Comparison of ENCODE assay signal across 9 cellular contexts in genomic region chr22:20777420-20778177, GRCh38. TPM values are rescaled to one million over a fixed set of nuclear protein-coding genes. Genes with fewer than 3 reads are reported as not detected.
A peak's percentile ranks its signal among the peaks of the same experiment; 100 is the strongest.
DNase-seq lines count a peak whose midpoint lies in the region; ATAC-seq, FAIRE-seq and TF ChIP-seq lines count a peak whose summit lies in the region.
"Had no signal": no experiment of that assay in that cellular context is flagged by ENCODE, and none has a peak within 500 bp of the region (broad histone marks: within the 10 kb centered on the region; RNA-seq: fewer than 3 reads in every experiment).

No MANE protein-coding gene starts in this region.

- TF ChIP-seq CTCF in foreskin fibroblast (IDR thresholded peaks at IDR 0.05; ENCODE audit: low read depth, low read length): no peak

- FAIRE-seq in urothelium cell line (lab: Jason Lieb, UNC): no peak

- peak; percentile 14 for DNase-seq in NCI-H2227 treated with DMSO at 0.1 percent for 48 hours (lab: John Stamatoyannopoulos, UW)
- DNase-seq in NCI-H2227 (lab: John Stamatoyannopoulos, UW; ENCODE audit: unreplicated experiment): no peak
- peak; percentile 13 for DNase-seq in RPMI7951 (ENCODE audit: low read depth)
- peak; percentile 68 to 88 for DNase-seq in foreskin fibroblast
- DNase-seq in stromal cell of bone marrow (ENCODE audit: low read depth): peak; percentile 34
- DNase-seq in urothelium cell line (ENCODE audit: low spot score): no peak

- no peak for ATAC-seq in GM21390 (IDR thresholded peaks at IDR 0.05; ENCODE audit: unreplicated experiment)
- ATAC-seq in activated CD4-positive, CD25-positive, alpha-beta regulatory T cell treated with anti-CD3 and anti-CD28 coated beads, Interleukin-2, amount 50 U/mL, for 24 hours: no peak

- H3K4me3 ChIP-seq in foreskin fibroblast (ENCODE audit: low read depth in 1 of 2, low read length in 2 of 2): no peak overlapping the region

RNA-seq across cellular contexts. Expression of gene SERPIND1, which starts 3.7 kb away (rescaled TPM):
- 0.20 and 0.48 TPM in 2 replicates for total RNA-seq in RPMI7951 (2014; rRNA removed; shearing (Covaris generic))
- total RNA-seq: CD4-positive, CD25-positive, alpha-beta regulatory T cell had no signal

Comparison
In these comparisons a context has a peak if more than half of its experiments do, and no peak if none do; other contexts are left out.
1. DNase-seq: peak in NCI-H2227 treated with DMSO at 0.1 percent for 48 hours (single experiment), RPMI7951 (single experiment), foreskin fibroblast (2 of 2) and stromal cell of bone marrow (single experiment); none in NCI-H2227 (single experiment) and urothelium cell line (single experiment).